In the genomic region with DNA sequence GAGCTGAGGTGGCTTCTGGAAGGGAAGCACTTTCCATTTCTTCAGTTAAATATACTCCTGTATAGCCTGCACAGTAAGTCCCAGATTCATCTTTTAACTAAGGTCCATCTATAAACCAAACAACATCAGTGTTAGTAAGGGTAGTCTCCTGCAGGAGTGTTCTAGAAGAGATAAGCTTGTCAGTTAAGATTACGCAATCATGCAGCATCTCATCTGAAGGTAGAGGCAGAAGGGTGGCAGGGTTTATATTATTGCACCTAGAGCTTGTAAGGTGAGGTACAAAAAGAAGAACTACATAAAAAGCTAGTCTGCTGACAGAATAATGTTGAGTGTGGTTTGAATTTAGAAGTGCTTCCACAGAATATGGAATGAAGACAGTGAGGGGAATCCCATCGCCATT, we compare ENCODE assay signal across 2 cellular contexts.
TF ChIP-seq lines count a peak whose summit lies in the region.

No MANE protein-coding gene starts in this region.

TF ChIP-seq in HepG2, 621 proteins besides CTCF, POLR2A, EP300 and RAD21:
- TF ChIP-seq, protein P1, sequence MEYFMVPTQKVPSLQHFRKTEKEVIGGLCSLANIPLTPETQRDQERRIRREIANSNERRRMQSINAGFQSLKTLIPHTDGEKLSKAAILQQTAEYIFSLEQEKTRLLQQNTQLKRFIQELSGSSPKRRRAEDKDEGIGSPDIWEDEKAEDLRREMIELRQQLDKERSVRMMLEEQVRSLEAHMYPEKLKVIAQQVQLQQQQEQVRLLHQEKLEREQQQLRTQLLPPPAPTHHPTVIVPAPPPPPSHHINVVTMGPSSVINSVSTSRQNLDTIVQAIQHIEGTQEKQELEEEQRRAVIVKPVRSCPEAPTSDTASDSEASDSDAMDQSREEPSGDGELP (IDR thresholded peaks at IDR 0.05; ENCODE audit: borderline replicate concordance, low read depth), result no peak
- TF ChIP-seq, protein P2, sequence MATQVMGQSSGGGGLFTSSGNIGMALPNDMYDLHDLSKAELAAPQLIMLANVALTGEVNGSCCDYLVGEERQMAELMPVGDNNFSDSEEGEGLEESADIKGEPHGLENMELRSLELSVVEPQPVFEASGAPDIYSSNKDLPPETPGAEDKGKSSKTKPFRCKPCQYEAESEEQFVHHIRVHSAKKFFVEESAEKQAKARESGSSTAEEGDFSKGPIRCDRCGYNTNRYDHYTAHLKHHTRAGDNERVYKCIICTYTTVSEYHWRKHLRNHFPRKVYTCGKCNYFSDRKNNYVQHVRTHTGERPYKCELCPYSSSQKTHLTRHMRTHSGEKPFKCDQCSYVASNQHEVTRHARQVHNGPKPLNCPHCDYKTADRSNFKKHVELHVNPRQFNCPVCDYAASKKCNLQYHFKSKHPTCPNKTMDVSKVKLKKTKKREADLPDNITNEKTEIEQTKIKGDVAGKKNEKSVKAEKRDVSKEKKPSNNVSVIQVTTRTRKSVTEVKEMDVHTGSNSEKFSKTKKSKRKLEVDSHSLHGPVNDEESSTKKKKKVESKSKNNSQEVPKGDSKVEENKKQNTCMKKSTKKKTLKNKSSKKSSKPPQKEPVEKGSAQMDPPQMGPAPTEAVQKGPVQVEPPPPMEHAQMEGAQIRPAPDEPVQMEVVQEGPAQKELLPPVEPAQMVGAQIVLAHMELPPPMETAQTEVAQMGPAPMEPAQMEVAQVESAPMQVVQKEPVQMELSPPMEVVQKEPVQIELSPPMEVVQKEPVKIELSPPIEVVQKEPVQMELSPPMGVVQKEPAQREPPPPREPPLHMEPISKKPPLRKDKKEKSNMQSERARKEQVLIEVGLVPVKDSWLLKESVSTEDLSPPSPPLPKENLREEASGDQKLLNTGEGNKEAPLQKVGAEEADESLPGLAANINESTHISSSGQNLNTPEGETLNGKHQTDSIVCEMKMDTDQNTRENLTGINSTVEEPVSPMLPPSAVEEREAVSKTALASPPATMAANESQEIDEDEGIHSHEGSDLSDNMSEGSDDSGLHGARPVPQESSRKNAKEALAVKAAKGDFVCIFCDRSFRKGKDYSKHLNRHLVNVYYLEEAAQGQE (IDR thresholded peaks at IDR 0.05; ENCODE audit: borderline replicate concordance in 1 of 2, low read depth in 1 of 2, low read length in 2 of 2), result no peak
- peak; percentile 75; the same call in 1 of the 2 replicates for TF ChIP-seq CEBPB (IDR thresholded peaks at IDR 0.05; ENCODE audit: borderline replicate concordance, low read depth, low read length)
- no peak for TF ChIP-seq ARID4A (CRISPR knock-in tag; IDR thresholded peaks at IDR 0.05; ENCODE audit: borderline replicate concordance)
- TF ChIP-seq POLR2AphosphoS2 (IDR thresholded peaks at IDR 0.05; ENCODE audit: low read depth, low read length), result no peak
- 0 out of 2 replicates have a peak, but pooled peaks have one; percentile 15 for TF ChIP-seq CEBPG (CRISPR knock-in tag; IDR thresholded peaks at IDR 0.05)
- TF ChIP-seq ZNF598 (CRISPR knock-in tag; IDR thresholded peaks at IDR 0.05; ENCODE audit: borderline replicate concordance), result no peak

TF ChIP-seq in H1, 55 proteins besides CTCF, POLR2A, EP300 and RAD21:
- TF ChIP-seq CEBPB (IDR thresholded peaks at IDR 0.05; ENCODE audit: low read depth, low read length), result peak; percentile 92
- TF ChIP-seq GABPA (IDR thresholded peaks at IDR 0.05; ENCODE audit: borderline replicate concordance, insufficient read depth, low read length), result no peak
